Comparison of ENCODE assay signal across 7 cellular contexts in genomic region chr6:27172524-27173231, GRCh38.
DNase-seq lines count a peak whose midpoint lies in the region; ATAC-seq, FAIRE-seq and TF ChIP-seq lines count a peak whose summit lies in the region.
"Not testable (repeated sequence)": the region's sequence is repeated elsewhere in the genome, so short reads cannot be mapped to it uniquely, and the experiment has no call there.

No MANE protein-coding gene starts in this region.

- POLR2A ChIA-PET in CD8-positive, alpha-beta memory T cell (lab: Charles Lee); IMR-90 (lab: Charles Lee; ENCODE audit: unreplicated experiment): not testable (repeated sequence)
- POLR2A ChIA-PET in HEK293T (lab: Yijun Ruan, JAX) = interaction anchor here (0.5 to 0.7 kb wide), 2 partner anchors 25 to 363 kb away, joined by 3 to 5 read pairs; a partner anchor contains a TSS
- POLR2A ChIA-PET in MCF 10A (lab: Yijun Ruan, JAX) = interaction anchor here (0.5 to 1.1 kb wide), 2 partner anchors 635 to 650 kb away, joined by 3 to 5 read pairs; a partner anchor contains a TSS

- H4K20me1 ChIP-seq in IMR-90 (ENCODE audit: insufficient read depth, low read length); astrocyte (ENCODE audit: insufficient read depth, low read length): not testable (repeated sequence)

- not testable (repeated sequence) for ATAC-seq in IMR-90 (ENCODE audit: low read depth)

- H3K4me3 ChIP-seq in CD8-positive, alpha-beta memory T cell (ENCODE audit: low read length); IMR-90 (ENCODE audit: insufficient read depth, low read depth, low read length); astrocyte (ENCODE audit: insufficient read depth, low read depth, low read length): not testable (repeated sequence)

- BruUV-seq in IMR-90 (replicated peaks; lab: Mats Ljungman, UMichigan); MCF 10A (replicated peaks; lab: Mats Ljungman, UMichigan): not testable (repeated sequence)

- WGBS in IMR-90 (ENCODE audit: extremely low coverage in 2 of 2, insufficient read length in 1 of 2), 2 experiments = 92% methylated on average over 5 of the region's 19 CpGs; no CpG with 5 or more reads in 1 of the 2 experiments

- not testable (repeated sequence) for H2AFZ ChIP-seq in IMR-90 (replicated peaks; ENCODE audit: low read length, poor library complexity); astrocyte (ENCODE audit: low read depth, low read length)

- H3K9me3 ChIP-seq in CD8-positive, alpha-beta memory T cell (ENCODE audit: low read length); IMR-90 (ENCODE audit: control insufficient read depth, insufficient read depth, low read length); astrocyte (ENCODE audit: insufficient read depth, low read depth, low read length): not testable (repeated sequence)

- H3K27ac Mint-ChIP-seq in CD8-positive, alpha-beta memory T cell = peak overlapping the region in 1 of 8 donors; percentile 24
- not testable (repeated sequence) for H3K27ac Mint-ChIP-seq in astrocyte (ENCODE audit: unreplicated experiment)
- H3K27ac Mint-ChIP-seq in MCF 10A (ENCODE audit: low read depth, unreplicated experiment) (peak overlapping the region; percentile 12), mesothelial cell of epicardium (peak overlapping the region; percentile 8), nephron progenitor cell (peak overlapping the region; percentile 20)

- 0 out of 2 replicates have a peak overlapping the region, but pooled peaks have one; percentile 4 for H4K91ac ChIP-seq in IMR-90 (ENCODE audit: insufficient read depth, low read depth, low read length)

- not testable (repeated sequence) for H3K4ac ChIP-seq in IMR-90 (ENCODE audit: low read depth, low read length)

- not testable (repeated sequence) for H3K79me2 ChIP-seq in astrocyte (ENCODE audit: insufficient read depth, low read length)

- intact Hi-C loops in IMR-90 (cut with micrococcal nuclease); MCF 10A (cut with micrococcal nuclease): not testable (repeated sequence)

- not testable (repeated sequence) for H3K4me1 ChIP-seq in CD8-positive, alpha-beta memory T cell (ENCODE audit: insufficient read depth, low read length); IMR-90 (ENCODE audit: control insufficient read depth, insufficient read depth, low read length); astrocyte (ENCODE audit: insufficient read depth, low read length)

- H3K9me1 ChIP-seq in IMR-90 (ENCODE audit: insufficient read depth, low read length) = not testable (repeated sequence)

- not testable (repeated sequence) for H2AK9ac ChIP-seq in IMR-90 (replicated peaks; ENCODE audit: low read depth, low read length, poor library complexity)

- H3K36me3 ChIP-seq in CD8-positive, alpha-beta memory T cell (ENCODE audit: insufficient read depth, low read length); IMR-90 (ENCODE audit: control insufficient read depth, insufficient read depth, low read length); astrocyte (ENCODE audit: insufficient read depth, low read length): not testable (repeated sequence)

- H3K23ac ChIP-seq in IMR-90 (ENCODE audit: low read depth, low read length) = not testable (repeated sequence)

- TF ChIP-seq RAD21 in IMR-90 (IDR thresholded peaks at IDR 0.05; ENCODE audit: low read length) = not testable (repeated sequence)

- dilution Hi-C loops in IMR-90 (cut with HindIII; ENCODE audit: low sequenced_read_pairs, unreplicated experiment) = not testable (repeated sequence)

- not testable (repeated sequence) for H3K27me3 ChIP-seq in CD8-positive, alpha-beta memory T cell (ENCODE audit: insufficient read depth, low read length, poor library complexity, severe bottlenecking); IMR-90 (ENCODE audit: control insufficient read depth, insufficient read depth, low read length); astrocyte (ENCODE audit: insufficient read depth, low read length)

- peak overlapping the region; percentile 55; the same call in 1 of the 2 replicates for H2AK5ac ChIP-seq in IMR-90 (ENCODE audit: low read depth, low read length)

- peak overlapping the region in 1 of 7 donors; percentile 5 for H3K4me3 Mint-ChIP-seq in CD8-positive, alpha-beta memory T cell
- H3K4me3 Mint-ChIP-seq in astrocyte (ENCODE audit: unreplicated experiment) = peak overlapping the region; percentile 75
- H3K4me3 Mint-ChIP-seq in MCF 10A (ENCODE audit: unreplicated experiment); mesothelial cell of epicardium; nephron progenitor cell: not testable (repeated sequence)

- H3K36me3 Mint-ChIP-seq in CD8-positive, alpha-beta memory T cell; astrocyte (ENCODE audit: low read depth, unreplicated experiment); mesothelial cell of epicardium: not testable (repeated sequence)
- H3K36me3 Mint-ChIP-seq in MCF 10A (ENCODE audit: insufficient read depth, unreplicated experiment) (peaks cover 15% of the 10 kb centered on the region), nephron progenitor cell (ENCODE audit: low read depth) (peaks cover 11% of the 10 kb centered on the region)

- H2BK15ac ChIP-seq in IMR-90 (ENCODE audit: low read depth, low read length) = 0 out of 3 replicates have a peak overlapping the region, but pooled peaks have one; percentile 37

- FAIRE-seq in astrocyte (lab: Jason Lieb, UNC) = not testable (repeated sequence)

- H2BK120ac ChIP-seq in IMR-90 (ENCODE audit: low read depth, low read length) = 0 out of 2 replicates have a peak overlapping the region, but pooled peaks have one; percentile 8

- not testable (repeated sequence) for H3K56ac ChIP-seq in IMR-90 (ENCODE audit: extremely low read depth, insufficient read depth, low read length)

- H2BK20ac ChIP-seq in IMR-90 (ENCODE audit: low read depth, low read length) = 0 out of 2 replicates have a peak overlapping the region, but pooled peaks have one; percentile 46

- TF ChIP-seq POLR2A in IMR-90 (IDR thresholded peaks at IDR 0.05; ENCODE audit: low read depth, low read length) = not testable (repeated sequence)

- peak overlapping the region; percentile 41 for H3K27ac ChIP-seq in CD8-positive, alpha-beta memory T cell (ENCODE audit: low read depth, low read length)
- not testable (repeated sequence) for H3K27ac ChIP-seq in IMR-90 (ENCODE audit: insufficient read depth, low read length); astrocyte (ENCODE audit: low read depth, low read length)

- not testable (repeated sequence) for DNase-seq in CD8-positive, alpha-beta memory T cell; HEK293T (ENCODE audit: extremely low spot score); IMR-90; astrocyte (ENCODE audit: low read depth); MCF 10A (ENCODE audit: unreplicated experiment); mesothelial cell of epicardium (ENCODE audit: low spot score in 2 of 2, unreplicated experiment in 2 of 2); nephron progenitor cell

- in situ Hi-C loops in IMR-90 (cut with MboI; ENCODE audit: low sequenced_read_pairs) = not testable (repeated sequence)

- H3K4me1 Mint-ChIP-seq in CD8-positive, alpha-beta memory T cell = peaks cover 8 to 15% (median 12%) of the 10 kb centered on the region in 3 donors
- H3K4me1 Mint-ChIP-seq in astrocyte (ENCODE audit: low read depth, unreplicated experiment) (peaks cover 13% of the 10 kb centered on the region), MCF 10A (ENCODE audit: insufficient read depth, unreplicated experiment) (peaks cover 13% of the 10 kb centered on the region), nephron progenitor cell (peaks cover 22% of the 10 kb centered on the region)
- H3K4me1 Mint-ChIP-seq in mesothelial cell of epicardium = not testable (repeated sequence)

- CTCF ChIA-PET in CD8-positive, alpha-beta memory T cell (lab: Charles Lee) = interaction anchor here (0.7 to 0.8 kb wide), 2 partner anchors 10 to 572 kb away, joined by 3 read pairs; no protein-coding TSS in a partner anchor
- CTCF ChIA-PET in HEK293T (lab: Yijun Ruan, JAX) (interaction anchor here (0.6 kb wide), 1 partner anchor 1462 kb away, joined by 5 read pairs; no protein-coding TSS in a partner anchor), IMR-90 (lab: Yijun Ruan, JAX) (interaction anchor here (0.6 kb wide), 1 partner anchor 346 kb away, joined by 3 read pairs; no protein-coding TSS in a partner anchor), MCF 10A (lab: Yijun Ruan, JAX) (interaction anchor here (0.6 to 0.9 kb wide), 3 partner anchors 9 to 1075 kb away, joined by 3 to 4 read pairs (median 3); no protein-coding TSS in a partner anchor)

- H3K79me1 ChIP-seq in IMR-90 (ENCODE audit: low read depth in 1 of 2, low read length in 2 of 2) = not testable (repeated sequence)

- H3K9me3 Mint-ChIP-seq in CD8-positive, alpha-beta memory T cell; astrocyte (ENCODE audit: unreplicated experiment); MCF 10A (ENCODE audit: unreplicated experiment); mesothelial cell of epicardium: not testable (repeated sequence)
- H3K9me3 Mint-ChIP-seq in nephron progenitor cell = peaks cover 27% of the 10 kb centered on the region

- not testable (repeated sequence) for H4K5ac ChIP-seq in IMR-90 (ENCODE audit: low read depth, low read length)

- not testable (repeated sequence) for H3K18ac ChIP-seq in IMR-90 (ENCODE audit: low read depth, low read length)

- H3K4me2 ChIP-seq in IMR-90 (ENCODE audit: low read depth, low read length); astrocyte (ENCODE audit: low read length): not testable (repeated sequence)

- not testable (repeated sequence) for H3K9ac ChIP-seq in IMR-90 (ENCODE audit: low read depth, low read length); astrocyte (ENCODE audit: low read length)

- H4K8ac ChIP-seq in IMR-90 (ENCODE audit: low read depth in 2 of 2, low read length in 2 of 2) = not testable (repeated sequence)

- TF ChIP-seq CTCF in IMR-90 (conservative IDR thresholded peaks at IDR 0.05; ENCODE audit: low read depth, low read length); astrocyte (IDR thresholded peaks at IDR 0.05; ENCODE audit: insufficient read depth, low read depth, low read length); MCF 10A (IDR thresholded peaks at IDR 0.05; ENCODE audit: unreplicated experiment); mesothelial cell of epicardium (IDR thresholded peaks at IDR 0.05; ENCODE audit: unreplicated experiment); nephron progenitor cell (IDR thresholded peaks at IDR 0.05): not testable (repeated sequence)

- H3K14ac ChIP-seq in IMR-90 (replicated peaks; ENCODE audit: low read depth, low read length) = not testable (repeated sequence)

- H2BK5ac ChIP-seq in IMR-90 (ENCODE audit: low read depth, low read length, poor library complexity, severe bottlenecking) = not testable (repeated sequence)

- H3K27me3 Mint-ChIP-seq in CD8-positive, alpha-beta memory T cell = peaks cover 0 to 19% of the 10 kb centered on the region in 2 donors
- H3K27me3 Mint-ChIP-seq in astrocyte (ENCODE audit: low read depth, unreplicated experiment); MCF 10A (ENCODE audit: insufficient read depth, unreplicated experiment); mesothelial cell of epicardium (ENCODE audit: low read depth); nephron progenitor cell (ENCODE audit: low read depth, poor library complexity): not testable (repeated sequence)
